ENCODE assay signal across 28 cellular contexts in the genomic region with DNA sequence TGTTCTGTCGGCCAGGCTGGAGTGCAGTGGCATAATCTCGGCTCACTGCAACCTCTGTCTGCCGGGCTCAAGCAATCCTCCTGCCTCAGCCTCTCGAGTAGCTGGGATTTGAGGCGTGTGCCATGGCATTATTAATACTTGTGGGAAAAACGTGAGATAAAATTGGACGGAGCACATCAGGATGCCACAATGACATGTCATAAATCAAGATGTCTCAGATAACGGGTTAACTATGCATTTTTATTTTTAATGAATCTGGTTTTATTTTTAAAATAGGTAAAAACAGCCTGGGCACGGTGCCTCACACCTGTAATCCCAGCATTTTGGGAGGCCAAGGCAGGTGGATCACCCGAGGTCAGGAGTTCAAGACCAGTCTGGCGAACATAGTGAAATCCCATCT.
"Had no signal": no experiment of that assay in that cellular context is flagged by ENCODE, and none has a peak within 500 bp of the region (broad histone marks: within the 10 kb centered on the region; RNA-seq: fewer than 3 reads in every experiment).

No MANE protein-coding gene starts in this region.

- H3K36me3 ChIP-seq: colonic mucosa, esophagus muscularis mucosa, gastrocnemius medialis, gastroesophageal sphincter, heart left ventricle, heart right ventricle had no signal

- ATAC-seq: effector memory CD8-positive, alpha-beta T cell; esophagus mucosa; foreskin keratinocyte; gastrocnemius medialis; gastroesophageal sphincter; heart left ventricle; heart right ventricle had no signal

- H3K27me3 ChIP-seq: colonic mucosa, dorsolateral prefrontal cortex, esophagus muscularis mucosa, foreskin keratinocyte, gastrocnemius medialis, gastroesophageal sphincter, heart left ventricle, heart right ventricle had no signal

- H3K9me3 Mint-ChIP-seq: dendritic cell treated with granulocyte-macrophage colony-stimulating factor and Interleukin-4, amounts not matched to agents 40 ng/mL and 50 ng/mL, for 4 days; effector memory CD8-positive, alpha-beta T cell had no signal

- H3K4me3 ChIP-seq: colonic mucosa, coronary artery, dorsolateral prefrontal cortex, esophagus muscularis mucosa, gastrocnemius medialis, gastroesophageal sphincter, heart left ventricle, heart right ventricle had no signal

- H3K27ac ChIP-seq: colonic mucosa, coronary artery, dorsolateral prefrontal cortex, epithelial cell of prostate, esophagus muscularis mucosa, foreskin keratinocyte, gastrocnemius medialis, gastroesophageal sphincter, heart left ventricle, heart right ventricle had no signal

- H3K9me3 ChIP-seq: colonic mucosa, esophagus muscularis mucosa, gastrocnemius medialis, gastroesophageal sphincter had no signal

- FAIRE-seq: colon, endometrium, endothelial cell of umbilical vein, frontal cortex had no signal

- H3K4me1 ChIP-seq: colonic mucosa, foreskin keratinocyte, gastroesophageal sphincter had no signal

- DNase-seq: colonic mucosa; cortex of kidney; dermis blood vessel endothelial cell; dorsolateral prefrontal cortex; effector CD4-positive, alpha-beta T cell; effector CD8-positive, alpha-beta T cell; effector memory CD4-positive, alpha-beta T cell; effector memory CD8-positive, alpha-beta T cell; endodermal cell; erythroblast; foreskin fibroblast; foreskin keratinocyte; foreskin melanocyte; gastrocnemius medialis; glutamatergic neuron; head of caudate nucleus; heart left ventricle; heart right ventricle had no signal

- H3K4me3 Mint-ChIP-seq: dendritic cell treated with granulocyte-macrophage colony-stimulating factor and Interleukin-4, amounts not matched to agents 40 ng/mL and 50 ng/mL, for 4 days; effector memory CD8-positive, alpha-beta T cell; endodermal cell had no signal

- H3K27me3 Mint-ChIP-seq: dendritic cell treated with granulocyte-macrophage colony-stimulating factor and Interleukin-4, amounts not matched to agents 40 ng/mL and 50 ng/mL, for 4 days; effector memory CD8-positive, alpha-beta T cell had no signal

- H3K27ac Mint-ChIP-seq: dendritic cell treated with granulocyte-macrophage colony-stimulating factor and Interleukin-4, amounts not matched to agents 40 ng/mL and 50 ng/mL, for 4 days; endodermal cell had no signal
